ENCODE assay signal across 8 cellular contexts in the genomic region with DNA sequence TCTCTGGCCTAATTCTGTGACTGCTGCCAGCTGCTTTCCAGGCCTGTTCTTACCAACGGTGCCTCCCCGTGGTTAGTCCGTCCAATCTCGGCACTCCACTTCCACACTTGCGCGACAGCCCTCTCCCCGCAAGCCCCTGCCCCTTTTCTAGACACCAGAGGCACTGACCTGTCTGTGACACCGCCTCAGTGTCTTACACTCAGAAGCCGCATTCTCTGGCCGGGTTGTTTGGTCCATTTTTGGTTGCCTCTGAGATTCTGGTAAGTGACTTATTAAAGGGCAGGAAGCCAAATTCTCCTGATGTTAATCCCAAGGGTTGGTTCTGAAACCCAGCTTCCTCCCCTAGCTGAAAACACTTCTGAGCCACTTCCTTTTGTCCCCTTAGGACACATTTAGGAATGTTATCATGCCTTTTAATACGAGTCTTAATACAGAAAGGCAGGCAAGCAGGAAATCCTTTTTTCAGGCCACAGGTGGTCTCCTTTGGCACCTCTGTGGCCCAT.
DNase-seq lines count a peak whose midpoint lies in the region; FAIRE-seq and TF ChIP-seq lines count a peak whose summit lies in the region.

No MANE protein-coding gene starts in this region.

- peak overlapping the region; percentile 84 for H3K4me3 ChIP-seq in SK-N-MC

- no peak for FAIRE-seq in D721Med (lab: Jason Lieb, UNC)

- no peak overlapping the region for H3K9ac ChIP-seq in SK-N-MC (ENCODE audit: insufficient read length)

- peak in 2 of 3 experiments; percentile 49 to 74 for DNase-seq in NCI-H1417 (lab: John Stamatoyannopoulos, UW)
- DNase-seq in NCI-H1417 treated with DMSO at 0.1 percent for 48 hours (lab: John Stamatoyannopoulos, UW): no peak
- no peak for DNase-seq in SK-N-MC (ENCODE audit: low read depth, low spot score)
- peak in 40 of 61 donors; percentile 6 to 73 (median 48) for DNase-seq in caudate nucleus (lab: John Stamatoyannopoulos, UW)
- peak; percentile 78 for DNase-seq in left kidney (ENCODE audit: low read depth, low spot score)
- DNase-seq in stimulated activated CD4-positive, alpha-beta T cell treated with anti-CD3 and anti-CD28 coated beads, Interleukin-2, amount 100 ng/mL, for 24 hours: peak; percentile 29 to 35
- no peak for DNase-seq in D721Med (ENCODE audit: insufficient read length, low spot score)
- DNase-seq in SKM-1 treated with dmso at 0.1 percent for 144 hours (lab: John Stamatoyannopoulos, UW; ENCODE audit: unreplicated experiment): no peak

- no peaks in the 10 kb centered on the region for H3K36me3 ChIP-seq in SK-N-MC (ENCODE audit: insufficient read depth, low read length)

- H3K9me3 ChIP-seq in SK-N-MC (ENCODE audit: low read depth, low read length): no peaks in the 10 kb centered on the region

- H3K27ac ChIP-seq in SK-N-MC (no peak overlapping the region), caudate nucleus (ENCODE audit: low read depth, low read length) (peak overlapping the region; percentile 98)

- TF ChIP-seq CTCF in D721Med (IDR thresholded peaks at IDR 0.05; ENCODE audit: insufficient read depth, missing control alignments): no peak

Comparison
In these comparisons a context has a peak if more than half of its experiments do, and no peak if none do; other contexts are left out.
1. DNase-seq: peak in NCI-H1417 (2 of 3), caudate nucleus (40 of 61), left kidney (single experiment) and stimulated activated CD4-positive, alpha-beta T cell treated with anti-CD3 and anti-CD28 coated beads, Interleukin-2, amount 100 ng/mL, for 24 hours (2 of 2); none in NCI-H1417 treated with DMSO at 0.1 percent for 48 hours (single experiment), SK-N-MC (single experiment), D721Med (single experiment) and SKM-1 treated with dmso at 0.1 percent for 144 hours (single experiment).